ENCODE assay signal across 38 cellular contexts in genomic region chr2:115541808-115542207, GRCh38.
"Had no signal": no experiment of that assay in that cellular context is flagged by ENCODE, and none has a peak within 500 bp of the region (broad histone marks: within the 10 kb centered on the region; RNA-seq: fewer than 3 reads in every experiment).

No MANE protein-coding gene starts in this region.

- H3K4me1 ChIP-seq: adrenal gland, body of pancreas had no signal

- H3K9me3 ChIP-seq: adrenal gland, body of pancreas had no signal

- H3K9me3 Mint-ChIP-seq: activated CD4-positive, alpha-beta T cell treated with anti-CD3 and anti-CD28 coated beads, Interleukin-2, amount 10 ng/mL, durations not matched to agents 24 days and 14 days had no signal

- H3K4me1 Mint-ChIP-seq: activated B cell treated with CpG ODN at 0.5 μM for 24 hours; activated CD4-positive, alpha-beta T cell treated with anti-CD3 and anti-CD28 coated beads for 36 hours; activated CD4-positive, alpha-beta T cell treated with anti-CD3 and anti-CD28 coated beads, Interleukin-2, amount 10 ng/mL, durations not matched to agents 24 days and 14 days; activated naive CD8-positive, alpha-beta T cell treated with anti-CD3 and anti-CD28 coated beads for 36 hours; activated T-helper 17 cell treated with anti-CD3 and anti-CD28 coated beads, Interleukin-2, amount 50 U/mL, for 72 hours; central memory CD8-positive, alpha-beta T cell had no signal

- H3K27ac Mint-ChIP-seq: activated B cell treated with CpG ODN at 0.5 μM for 24 hours; activated CD4-positive, alpha-beta memory T cell treated with anti-CD3 and anti-CD28 coated beads for 36 hours; activated CD4-positive, alpha-beta T cell treated with anti-CD3 and anti-CD28 coated beads for 36 hours; activated CD4-positive, alpha-beta T cell treated with anti-CD3 and anti-CD28 coated beads, Interleukin-2, amount 10 ng/mL, durations not matched to agents 24 days and 14 days; activated CD8-positive, alpha-beta T cell treated with anti-CD3 and anti-CD28 coated beads for 36 hours; activated naive CD4-positive, alpha-beta T cell treated with anti-CD3 and anti-CD28 coated beads for 36 hours; activated naive CD4-positive, alpha-beta T cell treated with anti-CD3 and anti-CD28 coated beads, Interleukin-2, amount 50 U/mL, for 72 hours; activated naive CD8-positive, alpha-beta T cell treated with anti-CD3 and anti-CD28 coated beads for 36 hours; activated T-cell treated with anti-CD3 and anti-CD28 coated beads, Interleukin-2, amount 50 U/mL, for 72 hours; activated T-helper 1 cell treated with anti-CD3 and anti-CD28 coated beads, Interleukin-12 subunit alpha, Interleukin-12 subunit beta, Interleukin-2, Interleukin-4 antibody, amounts not matched to agents 30 ng/mL and 10 ng/mL and 1 ng/mL, durations not matched to agents 14 hours and 24 hours and 36 hours; activated T-helper 17 cell treated with anti-CD3 and anti-CD28 coated beads, Interleukin-2, amount 50 U/mL, for 72 hours; T-helper 1 cell treated with Interleukin-12 subunit alpha and Interleukin-12 subunit beta and Interleukin-4 antibody, amounts not matched to agents 30 μg/mL and 1 μg/mL, for 36 hours; T-helper 2 cell treated with Interferon-gamma antibody and Interleukin-4, amounts not matched to agents 5 μg/mL and 100 μg/mL, for 36 hours had no signal

- H3K27me3 ChIP-seq: adrenal gland, body of pancreas, brain microvascular endothelial cell, cardiac muscle cell had no signal

- H3K27ac ChIP-seq: adrenal gland, body of pancreas, brain microvascular endothelial cell, cardiac muscle cell, VCaP had no signal

- H3K4me3 ChIP-seq: adrenal gland, body of pancreas, cardiac muscle cell had no signal

- H3K27me3 Mint-ChIP-seq: activated B cell treated with CpG ODN at 0.5 μM for 24 hours; activated CD4-positive, alpha-beta memory T cell treated with anti-CD3 and anti-CD28 coated beads for 36 hours; activated CD4-positive, alpha-beta T cell treated with anti-CD3 and anti-CD28 coated beads for 36 hours; activated CD4-positive, alpha-beta T cell treated with anti-CD3 and anti-CD28 coated beads, Interleukin-2, amount 10 ng/mL, durations not matched to agents 24 days and 14 days; activated CD8-positive, alpha-beta T cell treated with anti-CD3 and anti-CD28 coated beads for 36 hours; activated naive CD8-positive, alpha-beta T cell treated with anti-CD3 and anti-CD28 coated beads for 36 hours; activated T-helper 17 cell treated with anti-CD3 and anti-CD28 coated beads, Interleukin-2, amount 50 U/mL, for 72 hours; central memory CD8-positive, alpha-beta T cell had no signal

- H3K36me3 Mint-ChIP-seq: activated CD4-positive, alpha-beta memory T cell treated with anti-CD3 and anti-CD28 coated beads for 36 hours; activated naive CD4-positive, alpha-beta T cell treated with anti-CD3 and anti-CD28 coated beads, Interleukin-2, amount 50 U/mL, for 72 hours; activated naive CD8-positive, alpha-beta T cell treated with anti-CD3 and anti-CD28 coated beads for 36 hours had no signal

- H3K4me3 Mint-ChIP-seq: activated B cell treated with CpG ODN at 0.5 μM for 24 hours; activated CD4-positive, alpha-beta memory T cell treated with anti-CD3 and anti-CD28 coated beads for 36 hours; activated CD4-positive, alpha-beta T cell treated with anti-CD3 and anti-CD28 coated beads for 36 hours; activated CD4-positive, alpha-beta T cell treated with anti-CD3 and anti-CD28 coated beads, Interleukin-2, amount 10 ng/mL, durations not matched to agents 24 days and 14 days; activated CD8-positive, alpha-beta T cell treated with anti-CD3 and anti-CD28 coated beads for 36 hours; activated naive CD4-positive, alpha-beta T cell treated with anti-CD3 and anti-CD28 coated beads for 36 hours; activated naive CD8-positive, alpha-beta T cell treated with anti-CD3 and anti-CD28 coated beads for 36 hours; activated T-cell treated with anti-CD3 and anti-CD28 coated beads, Interleukin-2, amount 50 U/mL, for 4 hours; activated T-cell treated with anti-CD3 and anti-CD28 coated beads, Interleukin-2, amount 50 U/mL, for 72 hours; activated T-helper 1 cell treated with anti-CD3 and anti-CD28 coated beads, Interleukin-12 subunit alpha, Interleukin-12 subunit beta, Interleukin-2, Interleukin-4 antibody, amounts not matched to agents 30 ng/mL and 10 ng/mL and 1 ng/mL, durations not matched to agents 14 hours and 24 hours and 36 hours; activated T-helper 17 cell treated with anti-CD3 and anti-CD28 coated beads, Interleukin-2, amount 50 U/mL, for 72 hours; central memory CD8-positive, alpha-beta T cell; T-helper 1 cell treated with Interleukin-12 subunit alpha and Interleukin-12 subunit beta and Interleukin-4 antibody, amounts not matched to agents 30 μg/mL and 1 μg/mL, for 36 hours; T-helper 2 cell treated with Interferon-gamma antibody and Interleukin-4, amounts not matched to agents 5 μg/mL and 100 μg/mL, for 36 hours had no signal

- H3K36me3 ChIP-seq: adrenal gland, brain microvascular endothelial cell, cardiac muscle cell had no signal

- DNase-seq: activated B cell treated with CpG ODN at 0.5 μM for 24 hours; activated CD4-positive, alpha-beta memory T cell treated with anti-CD3 and anti-CD28 coated beads for 36 hours; activated CD4-positive, alpha-beta T cell treated with anti-CD3 and anti-CD28 coated beads for 1 hour; activated CD4-positive, alpha-beta T cell treated with anti-CD3 and anti-CD28 coated beads for 36 hours; activated CD4-positive, alpha-beta T cell treated with anti-CD3 and anti-CD28 coated beads, Interleukin-2, amount 10 ng/mL, durations not matched to agents 24 days and 14 days; activated CD4-positive, alpha-beta T cell treated with anti-CD3 and anti-CD28 coated beads, Interleukin-2, amount 50 U/mL, for 1 hour; activated CD4-positive, alpha-beta T cell treated with anti-CD3 and anti-CD28 coated beads, Interleukin-2, amount 50 U/mL, for 4 hours; activated CD8-positive, alpha-beta memory T cell treated with anti-CD3 and anti-CD28 coated beads, Interleukin-2, amount 50 U/mL, for 4 hours; activated CD8-positive, alpha-beta T cell treated with anti-CD3 and anti-CD28 coated beads for 36 hours; activated effector memory CD4-positive, alpha-beta T cell treated with anti-CD3 and anti-CD28 coated beads, Interleukin-2, amount 50 U/mL, for 16 hours; activated gamma-delta T cell treated with Interleukin-2 at 50 U/mL for 16 hours; activated naive CD4-positive, alpha-beta T cell; activated naive CD4-positive, alpha-beta T cell treated with anti-CD3 and anti-CD28 coated beads for 36 hours; activated naive CD4-positive, alpha-beta T cell treated with anti-CD3 and anti-CD28 coated beads, Interleukin-2, amount 50 U/mL, for 16 hours; activated naive CD8-positive, alpha-beta T cell treated with anti-CD3 and anti-CD28 coated beads for 36 hours; activated T-cell treated with anti-CD3 and anti-CD28 coated beads for 4 hours; activated T-cell treated with anti-CD3 and anti-CD28 coated beads, Interleukin-2, amount 50 U/mL, for 1 hour; activated T-cell treated with anti-CD3 and anti-CD28 coated beads, Interleukin-2, amount 50 U/mL, for 4 hours; activated T-cell treated with anti-CD3 and anti-CD28 coated beads, Interleukin-2, amount 50 U/mL, for 72 hours; adrenal gland; amniotic stem cell; aorta; body of pancreas; brain microvascular endothelial cell; caudate nucleus; cerebellar nuclear complex; SW 1271; T-helper 1 cell; T-helper 2 cell; T-helper 9 cell had no signal
